Comparison of ENCODE assay signal across 3 cellular contexts in genomic region chr5:40779561-40779960, GRCh38.
A peak's percentile ranks its signal among the peaks of the same experiment; 100 is the strongest.
TF ChIP-seq lines count a peak whose summit lies in the region.

No MANE protein-coding gene starts in this region.

TF ChIP-seq in liver, 16 proteins besides CTCF, POLR2A, EP300 and RAD21:
- TF ChIP-seq RXRA (IDR thresholded peaks at IDR 0.05) (peak; percentile 60 to 78), ATF3 (IDR thresholded peaks at IDR 0.05) (peak; percentile 23), ZBTB33 (IDR thresholded peaks at IDR 0.05) (peak; percentile 67), YY1 (IDR thresholded peaks at IDR 0.05) (peak; percentile 82), HNF4A (conservative IDR thresholded peaks at IDR 0.05) (peak; percentile 55 to 75), HNF4G (IDR thresholded peaks at IDR 0.05) (peak; percentile 14), TAF1 (conservative IDR thresholded peaks at IDR 0.05) (no peak), REST (IDR thresholded peaks at IDR 0.05) (no peak), SP1 (IDR thresholded peaks at IDR 0.05) (peak; percentile 36), GABPA (IDR thresholded peaks at IDR 0.05 in 1 of 2, conservative IDR thresholded peaks at IDR 0.05 in 1 of 2) (no peak), MAX (IDR thresholded peaks at IDR 0.05) (peak; percentile 47), NR2F2 (IDR thresholded peaks at IDR 0.05) (no peak), FOXA2 (IDR thresholded peaks at IDR 0.05) (peak; percentile 73), EGR1 (IDR thresholded peaks at IDR 0.05; ENCODE audit: low read depth in 2 of 2) (no peak), FOXA1 (IDR thresholded peaks at IDR 0.05) (peak; percentile 52), JUND (IDR thresholded peaks at IDR 0.05) (peak; percentile 35 to 66)

TF ChIP-seq in HepG2, 621 proteins besides CTCF, POLR2A, EP300 and RAD21:
- TF ChIP-seq DNMT3B (CRISPR knock-in tag; conservative IDR thresholded peaks at IDR 0.05) (no peak), ZNF10 (CRISPR knock-in tag; IDR thresholded peaks at IDR 0.05; ENCODE audit: borderline replicate concordance, low read depth) (no peak), GLI4 (CRISPR knock-in tag; IDR thresholded peaks at IDR 0.05; ENCODE audit: borderline replicate concordance) (no peak), PREB (CRISPR knock-in tag; IDR thresholded peaks at IDR 0.05) (no peak), ATAD3A (CRISPR knock-in tag; IDR thresholded peaks at IDR 0.05) (no peak), ZNF841 (CRISPR knock-in tag; IDR thresholded peaks at IDR 0.05; ENCODE audit: borderline replicate concordance) (no peak), ARID4A (CRISPR knock-in tag; IDR thresholded peaks at IDR 0.05; ENCODE audit: borderline replicate concordance) (no peak), ZBTB1 (CRISPR knock-in tag; IDR thresholded peaks at IDR 0.05; ENCODE audit: borderline replicate concordance) (no peak), NFE2L1 (CRISPR knock-in tag; IDR thresholded peaks at IDR 0.05; ENCODE audit: borderline replicate concordance) (no peak), ZNF775 (CRISPR knock-in tag; IDR thresholded peaks at IDR 0.05; ENCODE audit: borderline replicate concordance) (no peak), CBX1 (IDR thresholded peaks at IDR 0.05; ENCODE audit: low read depth) (no peak), KMT2B (CRISPR knock-in tag; IDR thresholded peaks at IDR 0.05) (no peak), HNRNPL (IDR thresholded peaks at IDR 0.05; ENCODE audit: low read depth, low read length) (no peak), PHF5A (CRISPR knock-in tag; IDR thresholded peaks at IDR 0.05; ENCODE audit: low read depth, unreplicated experiment) (no peak), NR2C2 (CRISPR knock-in tag; IDR thresholded peaks at IDR 0.05; ENCODE audit: borderline replicate concordance) (no peak), REST (IDR thresholded peaks at IDR 0.05; ENCODE audit: borderline replicate concordance in 1 of 2, low read depth in 1 of 2, low read length in 2 of 2) (no peak), ZNF557 (CRISPR knock-in tag; IDR thresholded peaks at IDR 0.05) (no peak), CC2D1A (CRISPR knock-in tag; IDR thresholded peaks at IDR 0.05) (no peak)

TF ChIP-seq in HEK293T, 16 proteins besides CTCF, POLR2A, EP300 and RAD21:
- TF ChIP-seq FOXM1 (IDR thresholded peaks at IDR 0.05; ENCODE audit: borderline replicate concordance) = no peak
- no peak for TF ChIP-seq LEF1 (IDR thresholded peaks at IDR 0.05; ENCODE audit: borderline replicate concordance)
- TF ChIP-seq NFRKB (IDR thresholded peaks at IDR 0.05) = no peak
- no peak for TF ChIP-seq CTBP1 (IDR thresholded peaks at IDR 0.05; ENCODE audit: borderline replicate concordance)
- no peak for TF ChIP-seq ZNF384 (IDR thresholded peaks at IDR 0.05)
- TF ChIP-seq PKNOX1 (IDR thresholded peaks at IDR 0.05) = no peak
- TF ChIP-seq TARDBP (IDR thresholded peaks at IDR 0.05) = no peak
- TF ChIP-seq L3MBTL2 (conservative IDR thresholded peaks at IDR 0.05) = no peak
- no peak for TF ChIP-seq ARNT (IDR thresholded peaks at IDR 0.05)
- TF ChIP-seq ELF4 (IDR thresholded peaks at IDR 0.05) = no peak
